ENCODE assay signal across 23 cellular contexts in genomic region chr17:68854509-68854908, GRCh38.
DNase-seq lines count a peak whose midpoint lies in the region; ATAC-seq and TF ChIP-seq lines count a peak whose summit lies in the region.
"Had no signal": no experiment of that assay in that cellular context is flagged by ENCODE, and none has a peak within 500 bp of the region (broad histone marks: within the 10 kb centered on the region; RNA-seq: fewer than 3 reads in every experiment).

No MANE protein-coding gene starts in this region.

- H3K4me1 ChIP-seq in heart right ventricle (peaks cover 0 to 31% (median 6%) of the 10 kb centered on the region in 9 donors), left ventricle myocardium inferior (peaks cover 19% of the 10 kb centered on the region), tibial nerve (peaks cover 0 to 48% (median 13%) of the 10 kb centered on the region in 4 donors)
- H3K4me1 ChIP-seq: A549; BLaER1 treated with 17β-estradiol and CSF1 and Interleukin-3, amounts not matched to agents 10 nM and 100 nM had no signal

- DNase-seq in Right ventricle myocardium superior (no peak), left cardiac atrium (no peak), heart right ventricle (no peak), left ventricle myocardium inferior (no peak), sciatic nerve (ENCODE audit: low spot score) (no peak), tibial nerve (ENCODE audit: low spot score in 2 of 2) (no peak)
- DNase-seq: 8988T; AML-193; CD4-positive, alpha-beta memory T cell; CD4-positive, CD25-positive, alpha-beta regulatory T cell; CD8-positive, alpha-beta memory T cell; COR-L47; DMS 273 treated with DMSO at 0.1 percent for 48 hours; DMS153; DMS53; DMS79; DND-41; EL; GDM1 had no signal

- H3K36me3 ChIP-seq in heart right ventricle (no peaks in the 10 kb centered on the region), left ventricle myocardium inferior (no peaks in the 10 kb centered on the region), tibial nerve (no peaks in the 10 kb centered on the region)
- H3K36me3 ChIP-seq: BLaER1 treated with 17β-estradiol and CSF1 and Interleukin-3, amounts not matched to agents 10 nM and 100 nM had no signal

- H3K4me3 ChIP-seq in heart right ventricle (no peak overlapping the region), left ventricle myocardium inferior (no peak overlapping the region), tibial nerve (no peak overlapping the region)
- H3K4me3 ChIP-seq: A549; BLaER1 treated with 17β-estradiol and CSF1 and Interleukin-3, amounts not matched to agents 10 nM and 100 nM; GM12878 had no signal

- intact Hi-C loops in Right ventricle myocardium superior (cut with DNase I), result no loop called here
- intact Hi-C loops in left cardiac atrium (cut with DNase I), result no loop called here
- intact Hi-C loops in heart right ventricle (cut with DNase I), result loop anchor here in 3 of 10 donors (2.0 to 10.0 kb wide), 4 partner anchors 34 to 77 kb away; no protein-coding TSS in a partner anchor
- intact Hi-C loops in left ventricle myocardium inferior (cut with micrococcal nuclease), result no loop called here
- intact Hi-C loops in sciatic nerve (cut with DNase I), result no loop called here

- TF ChIP-seq EP300 in tibial nerve (IDR thresholded peaks at IDR 0.05), result no peak

- no peak for TF ChIP-seq POLR2A in tibial nerve (IDR thresholded peaks at IDR 0.05)

- TF ChIP-seq CTCF in heart right ventricle (IDR thresholded peaks at IDR 0.05) (no peak), left ventricle myocardium inferior (IDR thresholded peaks at IDR 0.05; ENCODE audit: borderline replicate concordance) (no peak), tibial nerve (IDR thresholded peaks at IDR 0.05) (no peak)

- H3K9me3 ChIP-seq in heart right ventricle (peaks cover 0 to 20% (median 0%) of the 10 kb centered on the region in 11 donors), left ventricle myocardium inferior (replicated peaks) (peaks cover 14% of the 10 kb centered on the region), tibial nerve (peaks cover 0 to 10% (median 0%) of the 10 kb centered on the region in 4 donors)

- ATAC-seq in Right ventricle myocardium superior (ENCODE audit: poor library complexity), result peak; percentile 72
- ATAC-seq in left cardiac atrium, result no peak
- peak in 6 of 8 donors; percentile 51 to 79 (median 66) for ATAC-seq in heart right ventricle
- ATAC-seq in sciatic nerve, result peak; percentile 70
- ATAC-seq in HG03159 (IDR thresholded peaks at IDR 0.05; ENCODE audit: unreplicated experiment), result no peak
- ATAC-seq: A549, GM12878 had no signal

- H3K27ac ChIP-seq in heart right ventricle (peak overlapping the region in 5 of 10 donors; percentile 29 to 77 (median 68)), left ventricle myocardium inferior (replicated peaks) (peak overlapping the region; percentile 53), tibial nerve (no peak overlapping the region)
- H3K27ac ChIP-seq: A549; BLaER1 treated with 17β-estradiol and CSF1 and Interleukin-3, amounts not matched to agents 10 nM and 100 nM had no signal

- WGBS in heart right ventricle, 2 donors, result 63% methylated on average over 1 of the region's 1 CpG
- 45 to 63% methylated on average over 1 of the region's 1 CpG for WGBS in tibial nerve, 2 donors

- H3K27me3 ChIP-seq in heart right ventricle (no peaks in the 10 kb centered on the region), left ventricle myocardium inferior (ENCODE audit: low read depth) (no peaks in the 10 kb centered on the region), tibial nerve (no peaks in the 10 kb centered on the region)
- H3K27me3 ChIP-seq: BLaER1 treated with 17β-estradiol and CSF1 and Interleukin-3, amounts not matched to agents 10 nM and 100 nM had no signal

Comparison
In these comparisons a context has a peak if more than half of its experiments do, and no peak if none do; other contexts are left out.
1. ATAC-seq: peak in Right ventricle myocardium superior (single experiment), heart right ventricle (6 of 8) and sciatic nerve (single experiment); none in left cardiac atrium (0 of 2) and HG03159 (single experiment).